Comparison of ENCODE assay signal across 2 cellular contexts in genomic region chr16:14522617-14523135, GRCh38.
TF ChIP-seq lines count a peak whose summit lies in the region.

No MANE protein-coding gene starts in this region.

TF ChIP-seq in HepG2, 621 proteins besides CTCF, POLR2A, EP300 and RAD21:
- TF ChIP-seq ATF7 (IDR thresholded peaks at IDR 0.05) (0 out of 2 replicates have a peak, but pooled peaks have one; percentile 3), ATF7 (CRISPR knock-in tag; IDR thresholded peaks at IDR 0.05) (no peak), CHD4 (IDR thresholded peaks at IDR 0.05; ENCODE audit: borderline replicate concordance, low read length) (no peak)

TF ChIP-seq in H1, 55 proteins besides CTCF, POLR2A, EP300 and RAD21:
- TF ChIP-seq E2F6 (IDR thresholded peaks at IDR 0.05) (no peak), SUZ12 (IDR thresholded peaks at IDR 0.05; ENCODE audit: low read length) (no peak), TAF7 (optimal IDR thresholded peaks at IDR 0.05; ENCODE audit: borderline replicate concordance, low read depth, low read length) (no peak), NANOG (IDR thresholded peaks at IDR 0.05; ENCODE audit: insufficient read depth, low read depth, low read length, poor library complexity, severe bottlenecking) (no peak)
